In genomic region chr5:674630-675011, GRCh38 we compare ENCODE assay signal across 13 cellular contexts. TPM values are rescaled to one million over a fixed set of nuclear protein-coding genes. Genes with fewer than 3 reads are reported as not detected.
A peak's percentile ranks its signal among the peaks of the same experiment; 100 is the strongest.
DNase-seq lines count a peak whose midpoint lies in the region; ATAC-seq, FAIRE-seq and TF ChIP-seq lines count a peak whose summit lies in the region.
"Had no signal": no experiment of that assay in that cellular context is flagged by ENCODE, and none has a peak within 500 bp of the region (broad histone marks: within the 10 kb centered on the region; RNA-seq: fewer than 3 reads in every experiment).

No MANE protein-coding gene starts in this region.

- peaks cover 6% of the 10 kb centered on the region for H3K4me1 Mint-ChIP-seq in GM23338

- BruUV-seq in HepG2 (replicated peaks; lab: Mats Ljungman, UMichigan) = no TSS peak

- H3K4me3 Mint-ChIP-seq in GM23338 = no peak overlapping the region
- H3K4me3 Mint-ChIP-seq: naive thymus-derived CD4-positive, alpha-beta T cell had no signal

- TF ChIP-seq EP300 in HepG2 (IDR thresholded peaks at IDR 0.05; ENCODE audit: low read depth in 2 of 2, low read length in 2 of 2) (no peak), HepG2 (CRISPR knock-in tag; IDR thresholded peaks at IDR 0.05; ENCODE audit: borderline replicate concordance) (no peak)

- no peak overlapping the region for H3K27ac Mint-ChIP-seq in GM23338
- H3K27ac Mint-ChIP-seq: naive thymus-derived CD4-positive, alpha-beta T cell had no signal

- H3K36me3 Mint-ChIP-seq in GM23338 (ENCODE audit: low read depth) = no peaks in the 10 kb centered on the region; the same call in 2 of the 3 replicates
- H3K36me3 Mint-ChIP-seq: naive thymus-derived CD4-positive, alpha-beta T cell had no signal

- DNase-seq in HepG2 (ENCODE audit: low spot score) (no peak), right lobe of liver (no peak), WERI-Rb-1 (peak; percentile 55), lower lobe of right lung (no peak), GM23338 (ENCODE audit: low spot score) (no peak), coronary artery (ENCODE audit: low spot score) (no peak)
- DNase-seq in activated CD4-positive, alpha-beta T cell treated with anti-CD3 and anti-CD28 coated beads for 48 hours = no peak
- DNase-seq: naive thymus-derived CD4-positive, alpha-beta T cell; NCI-H187 had no signal

- H3K27ac ChIP-seq in HepG2 (ENCODE audit: extremely low read length, insufficient read depth, low read length) (no peak overlapping the region), right lobe of liver (peak overlapping the region in 1 of 3 donors; percentile 73), WERI-Rb-1 (no peak overlapping the region), liver (ENCODE audit: low read depth in 1 of 2, low read length in 2 of 2) (peak overlapping the region; percentile 68 to 70), lower lobe of right lung (no peak overlapping the region), GM23338 (ENCODE audit: low read depth) (no peak overlapping the region), coronary artery (no peak overlapping the region)
- H3K27ac ChIP-seq: BLaER1 treated with 17β-estradiol and CSF1 and Interleukin-3, amounts not matched to agents 10 nM and 100 nM; PC-9; vagina had no signal

- no peak overlapping the region for H3K4me3 ChIP-seq in HepG2 (replicated peaks in 1 of 3; ENCODE audit: insufficient read depth in 1 of 3, low read depth in 2 of 3, low read length in 3 of 3)
- H3K4me3 ChIP-seq in right lobe of liver = no peak overlapping the region
- no peak overlapping the region for H3K4me3 ChIP-seq in WERI-Rb-1 (ENCODE audit: low read depth, low read length)
- no peak overlapping the region for H3K4me3 ChIP-seq in liver (ENCODE audit: low read depth in 1 of 3, low read length in 3 of 3)
- H3K4me3 ChIP-seq in lower lobe of right lung = no peak overlapping the region
- no peak overlapping the region for H3K4me3 ChIP-seq in GM23338
- H3K4me3 ChIP-seq in coronary artery = no peak overlapping the region
- H3K4me3 ChIP-seq: BLaER1 treated with 17β-estradiol and CSF1 and Interleukin-3, amounts not matched to agents 10 nM and 100 nM; PC-9; vagina had no signal

- FAIRE-seq in HepG2 (lab: Jason Lieb, UNC) = no peak

- H3K4me2 ChIP-seq in HepG2 (ENCODE audit: low read depth, low read length) = no peak overlapping the region
- H3K4me2 ChIP-seq in GM23338 = no peak overlapping the region
- H3K4me2 ChIP-seq: PC-9 had no signal

- ATAC-seq in HepG2 (peak; percentile 12), right lobe of liver (no peak), lower lobe of right lung (no peak), GM23338 (no peak)
- ATAC-seq: naive thymus-derived CD4-positive, alpha-beta T cell had no signal

- TF ChIP-seq CTCF in HepG2 (CRISPR knock-in tag; IDR thresholded peaks at IDR 0.05) (no peak), right lobe of liver (IDR thresholded peaks at IDR 0.05) (peak in 1 of 4 donors; percentile 14), WERI-Rb-1 (IDR thresholded peaks at IDR 0.05; ENCODE audit: low read depth, low read length) (peak; percentile 40; the same call in 1 of the 2 replicates), liver (IDR thresholded peaks at IDR 0.05; ENCODE audit: low read depth, low read length, missing input control) (no peak), lower lobe of right lung (IDR thresholded peaks at IDR 0.05) (no peak), GM23338 (conservative IDR thresholded peaks at IDR 0.05; ENCODE audit: low read depth in 2 of 2) (no peak), coronary artery (IDR thresholded peaks at IDR 0.05) (no peak)

- POLR2A ChIA-PET in HepG2 (lab: Yijun Ruan, JAX) = no interaction called here

- TF ChIP-seq POLR2A in HepG2 (IDR thresholded peaks at IDR 0.05; ENCODE audit: insufficient read depth in 1 of 2, low read depth in 2 of 2, low read length in 2 of 2) = no peak
- no peak for TF ChIP-seq POLR2A in right lobe of liver (IDR thresholded peaks at IDR 0.05)

- no peaks in the 10 kb centered on the region for H3K36me3 ChIP-seq in HepG2 (replicated peaks in 1 of 2; ENCODE audit: control insufficient read depth in 1 of 2, insufficient read depth in 2 of 2, low read length in 2 of 2)
- H3K36me3 ChIP-seq in right lobe of liver = no peaks in the 10 kb centered on the region
- no peaks in the 10 kb centered on the region for H3K36me3 ChIP-seq in WERI-Rb-1
- H3K36me3 ChIP-seq in liver (ENCODE audit: control insufficient read depth in 4 of 4, insufficient read depth in 3 of 4, low read depth in 1 of 4, low read length in 3 of 4) = no peaks in the 10 kb centered on the region
- H3K36me3 ChIP-seq in lower lobe of right lung = no peaks in the 10 kb centered on the region
- H3K36me3 ChIP-seq in GM23338 (ENCODE audit: insufficient read depth) = no peaks in the 10 kb centered on the region
- H3K36me3 ChIP-seq: BLaER1 treated with 17β-estradiol and CSF1 and Interleukin-3, amounts not matched to agents 10 nM and 100 nM; vagina had no signal

- peaks cover 40% of the 10 kb centered on the region for H3K4me1 ChIP-seq in HepG2 (ENCODE audit: insufficient read depth, low read length)
- peaks cover 0 to 42% (median 26%) of the 10 kb centered on the region in 4 donors for H3K4me1 ChIP-seq in right lobe of liver
- peaks cover 33 to 54% (median 48%) of the 10 kb centered on the region in 4 donors for H3K4me1 ChIP-seq in liver (ENCODE audit: control insufficient read depth in 4 of 4, insufficient read depth in 4 of 4, low read length in 3 of 4)
- peaks cover 35% of the 10 kb centered on the region for H3K4me1 ChIP-seq in lower lobe of right lung
- no peaks in the 10 kb centered on the region for H3K4me1 ChIP-seq in GM23338 (ENCODE audit: insufficient read depth)

- no peaks in the 10 kb centered on the region for H3K79me2 ChIP-seq in HepG2 (ENCODE audit: insufficient read depth, low read length)
- H3K79me2 ChIP-seq in GM23338 (replicated peaks; ENCODE audit: insufficient read depth) = no peaks in the 10 kb centered on the region

- intact Hi-C loops in HepG2 (cut with micrococcal nuclease; ENCODE audit: unreplicated experiment) = loop anchor here (10.0 kb wide), 1 partner anchor 220 kb away; the partner anchor contains the start of genes BRD9 and TRIP13
- intact Hi-C loops in right lobe of liver (cut with DNase I) = loop anchor here in 1 of 2 donors (5.0 kb wide), 1 partner anchor 233 kb away; no protein-coding TSS in a partner anchor
- intact Hi-C loops in lower lobe of right lung (cut with DNase I) = no loop called here

- WGBS in HepG2 (ENCODE audit: low lambda C conversion rate) = 36% methylated on average over 2 of the region's 7 CpGs
- WGBS in right lobe of liver (ENCODE audit: insufficient coverage, low coverage, low lambda C conversion rate, missing lambda C conversion rate) = no CpG with 5 or more reads among the region's 7 CpGs
- 46% methylated on average over 7 of the region's 7 CpGs for WGBS in liver

- H3K9me3 ChIP-seq in HepG2 (ENCODE audit: low read length) (no peaks in the 10 kb centered on the region), right lobe of liver (no peaks in the 10 kb centered on the region), WERI-Rb-1 (ENCODE audit: severe bottlenecking) (no peaks in the 10 kb centered on the region), liver (ENCODE audit: control insufficient read depth in 4 of 4, low read length in 3 of 4) (no peaks in the 10 kb centered on the region), lower lobe of right lung (no peaks in the 10 kb centered on the region)
- H3K9me3 ChIP-seq: BLaER1 treated with 17β-estradiol and CSF1 and Interleukin-3, amounts not matched to agents 10 nM and 100 nM; vagina had no signal

- no peak for TF ChIP-seq RAD21 in HepG2 (CRISPR knock-in tag; IDR thresholded peaks at IDR 0.05)
- peak in 1 of 2 donors; percentile 63 for TF ChIP-seq RAD21 in liver (IDR thresholded peaks at IDR 0.05)

- H3K27me3 ChIP-seq in HepG2 (ENCODE audit: control insufficient read depth in 1 of 2, insufficient read depth in 2 of 2, low read length in 2 of 2) = peaks cover 5 to 22% of the 10 kb centered on the region in 2 experiments; a peak in 4 of 5 replicates
- H3K27me3 ChIP-seq in right lobe of liver = no peaks in the 10 kb centered on the region
- peaks cover 53% of the 10 kb centered on the region for H3K27me3 ChIP-seq in WERI-Rb-1 (ENCODE audit: insufficient read depth, low read depth, severe bottlenecking)
- no peaks in the 10 kb centered on the region for H3K27me3 ChIP-seq in liver (ENCODE audit: control insufficient read depth in 4 of 4, insufficient read depth in 4 of 4, low read length in 3 of 4)
- no peaks in the 10 kb centered on the region for H3K27me3 ChIP-seq in lower lobe of right lung (ENCODE audit: low read depth)
- 0 out of 2 replicates have a peak, but pooled peaks cover 4% of the 10 kb centered on the region for H3K27me3 ChIP-seq in GM23338 (ENCODE audit: insufficient read depth)
- H3K27me3 ChIP-seq: vagina had no signal

- CTCF ChIA-PET in HepG2 (lab: Yijun Ruan, JAX; ENCODE audit: low intra/inter-chr PET ratio, low total read pairs) = no interaction called here

- no peaks in the 10 kb centered on the region for H3F3A ChIP-seq in GM23338 (replicated peaks; ENCODE audit: low read depth)

- H3K9me2 ChIP-seq in GM23338 (ENCODE audit: insufficient read depth) = no peaks in the 10 kb centered on the region

- no peak overlapping the region for H3K9ac ChIP-seq in HepG2 (ENCODE audit: insufficient read depth, low read depth, low read length)
- H3K9ac ChIP-seq in liver (ENCODE audit: low read depth in 1 of 2, low read length in 2 of 2) = no peak overlapping the region
- H3K9ac ChIP-seq: BLaER1 treated with 17β-estradiol and CSF1 and Interleukin-3, amounts not matched to agents 10 nM and 100 nM had no signal

- in situ Hi-C loops in HepG2 (cut with HindIII; ENCODE audit: extremely low pct_ligation_motif_present, low pct_unique_long_range_greater_than_20kb) = loop anchor here (10.0 kb wide), 1 partner anchor 220 kb away; the partner anchor contains the start of genes BRD9 and TRIP13

- H4K20me1 ChIP-seq in HepG2 (ENCODE audit: insufficient read depth, low read length) (no peaks in the 10 kb centered on the region; the same call in 1 of the 2 replicates), GM23338 (replicated peaks; ENCODE audit: insufficient read depth) (0 out of 2 replicates have a peak, but pooled peaks cover 5% of the 10 kb centered on the region)

- peaks cover 22% of the 10 kb centered on the region for H3K27me3 Mint-ChIP-seq in GM23338 (ENCODE audit: insufficient read depth, low read depth, poor library complexity)

- H2AFZ ChIP-seq in HepG2 (ENCODE audit: low read length) (no peak overlapping the region), GM23338 (no peak overlapping the region)
- H2AFZ ChIP-seq: PC-9 had no signal

- peaks cover 2% of the 10 kb centered on the region; the same call in 1 of the 3 replicates for H3K9me3 Mint-ChIP-seq in GM23338
- H3K9me3 Mint-ChIP-seq: naive thymus-derived CD4-positive, alpha-beta T cell had no signal

RNA-seq across cellular contexts. Expression of gene TPPP, which starts 18.5 kb away (rescaled TPM):
- 0.04 TPM in 1 of 2 replicates, not detected in the other for total RNA-seq in HepG2 (2016; rRNA removed; fragmentation: Illumina TruSeq; extraction: Trizol)
- not detected in 2 replicates for total RNA-seq in HepG2 (2016; cell fraction: cytosol; rRNA removed; fragmentation: Illumina TruSeq; extraction: Trizol; ENCODE audit: low read depth)
- 0.04 TPM in 1 of 2 replicates, not detected in the other for total RNA-seq in HepG2 (2016; cell fraction: insoluble cytoplasmic fraction; rRNA removed; fragmentation: Illumina TruSeq; extraction: Trizol)
- 0.03 TPM in 1 of 2 replicates, not detected in the other for total RNA-seq in HepG2 (2016; cell fraction: membrane; rRNA removed; fragmentation: Illumina TruSeq; extraction: Trizol)
- not detected in 2 replicates for total RNA-seq in HepG2 (2016; cell fraction: nucleus; rRNA removed; fragmentation: Illumina TruSeq; extraction: Trizol)
- polyA plus RNA-seq in HepG2 (2011; rRNA removed) = 0.05 and 0.07 TPM in 2 replicates
- 0.04 and 0.07 TPM in 2 replicates for polyA plus RNA-seq in HepG2 (2011; cell fraction: cytosol; rRNA removed)
- 0.07 and 0.16 TPM in 2 replicates for polyA plus RNA-seq in HepG2 (2011; cell fraction: nucleus; rRNA removed)
- 0.17 and 0.20 TPM in 2 replicates for polyA plus RNA-seq in HepG2 (2012)
- not detected in 2 replicates for polyA plus RNA-seq in HepG2 (2016; cell fraction: cytosol; fragmentation: Illumina TruSeq; extraction: Trizol; ENCODE audit: low read depth)
- 0.05 TPM in 1 of 2 replicates, not detected in the other for polyA plus RNA-seq in HepG2 (2016; cell fraction: insoluble cytoplasmic fraction; fragmentation: Illumina TruSeq; extraction: Trizol; ENCODE audit: low read depth)
- not detected in 2 replicates for polyA plus RNA-seq in HepG2 (2016; cell fraction: membrane; fragmentation: Illumina TruSeq; extraction: Trizol; ENCODE audit: low read depth)
- not detected in 2 replicates for polyA plus RNA-seq in HepG2 (2016; cell fraction: nucleus; fragmentation: Illumina TruSeq; extraction: Trizol; ENCODE audit: insufficient read depth, low read depth)
- polyA minus RNA-seq in HepG2 (2011; rRNA and poly(A)+ RNA removed; ENCODE audit: low replicate concordance) = 0.24 and 0.28 TPM in 2 replicates
- 0.10 and 0.18 TPM in 2 replicates for polyA minus RNA-seq in HepG2 (2011; cell fraction: cytosol; rRNA and poly(A)+ RNA removed)
- polyA minus RNA-seq in HepG2 (2011; cell fraction: nucleus; rRNA and poly(A)+ RNA removed) = 0.12 TPM in 1 of 2 replicates, not detected in the other
- 1 to 10 TPM; 1.9 to 4.3 (median 2.4) TPM for total RNA-seq in right lobe of liver
- 1 to 10 TPM in 1 of 2 donors, under 1 TPM in 1; 0.61 to 2.1 TPM for total RNA-seq in liver
- under 1 TPM; 0.61 to 0.98 TPM for polyA plus RNA-seq in liver
- 16.2 TPM for total RNA-seq in lower lobe of right lung
- 1.4 and 1.8 TPM in 2 replicates for total RNA-seq in GM23338 (2014; rRNA removed; shearing (Covaris generic))
- 0.38 and 0.48 TPM in 2 replicates for polyA plus RNA-seq in GM23338 (2016; fragmentation: Nextera tagmentation; extraction: Ambion mirVana)

Comparison
In these comparisons a context has a peak if more than half of its experiments do, and no peak if none do; other contexts are left out.
1. H3K27ac ChIP-seq: peak in liver (2 of 2); none in HepG2 (single experiment), WERI-Rb-1 (single experiment), lower lobe of right lung (single experiment), GM23338 (single experiment) and coronary artery (0 of 2).